8 cellular contexts compared by ENCODE assay signal in genomic region chr19:49818691-49819331, GRCh38. TPM values are rescaled to one million over a fixed set of nuclear protein-coding genes. Genes with fewer than 3 reads are reported as not detected.
DNase-seq lines count a peak whose midpoint lies in the region; ATAC-seq and TF ChIP-seq lines count a peak whose summit lies in the region.

No MANE protein-coding gene starts in this region.

- peak overlapping the region; percentile 98 for H3K4me3 Mint-ChIP-seq in activated B cell treated with CpG ODN at 0.5 μM for 24 hours
- H3K4me3 Mint-ChIP-seq in stimulated activated naive CD8-positive, alpha-beta T cell treated with anti-CD3 and anti-CD28 coated beads, Interleukin-15, amount 100 ng/mL, for 72 hours: peak overlapping the region; percentile 90 to 99

- DNase-seq in NCI-H146 (lab: John Stamatoyannopoulos, UW) (peak; percentile 46), NCI-H146 treated with DMSO at 0.1 percent for 48 hours (lab: John Stamatoyannopoulos, UW; ENCODE audit: unreplicated experiment) (no peak), activated B cell treated with CpG ODN at 0.5 μM for 24 hours (no peak), NCI-H1694 (lab: John Stamatoyannopoulos, UW) (no peak), HEK293T (ENCODE audit: extremely low spot score) (no peak)
- no peak for DNase-seq in stimulated activated naive CD8-positive, alpha-beta T cell treated with anti-CD3 and anti-CD28 coated beads, Interleukin-15, amount 100 ng/mL, for 72 hours

- H3K4me3 ChIP-seq in iPS-11a (ENCODE audit: low read depth, low read length): peak overlapping the region; percentile 95

- ATAC-seq in activated B cell treated with CpG ODN at 0.5 μM for 24 hours (ENCODE audit: low read depth): no peak
- ATAC-seq in stimulated activated naive CD8-positive, alpha-beta T cell treated with anti-CD3 and anti-CD28 coated beads, Interleukin-15, amount 100 ng/mL, for 72 hours: no peak
- ATAC-seq in HG02678 (IDR thresholded peaks at IDR 0.05; ENCODE audit: unreplicated experiment): no peak

- no peaks in the 10 kb centered on the region for H3K9me3 Mint-ChIP-seq in activated B cell treated with CpG ODN at 0.5 μM for 24 hours
- no peaks in the 10 kb centered on the region for H3K9me3 Mint-ChIP-seq in stimulated activated naive CD8-positive, alpha-beta T cell treated with anti-CD3 and anti-CD28 coated beads, Interleukin-15, amount 100 ng/mL, for 72 hours

- CTCF ChIA-PET in activated B cell treated with CpG ODN at 0.5 μM for 24 hours (lab: Charles Lee) (interaction anchor here (2.1 kb wide), 1 partner anchor 32 kb away, joined by 4 read pairs; the partner anchor contains the start of gene PTOV1), HEK293T (lab: Yijun Ruan, JAX) (no interaction called here)

- POLR2A ChIA-PET in activated B cell treated with CpG ODN at 0.5 μM for 24 hours (lab: Charles Lee) (interaction anchor here (0.6 to 1.9 kb wide), 7 partner anchors 18 to 323 kb away, joined by 3 to 19 read pairs (median 4); partner anchors contain the start of genes PTOV1 and RPS11), HEK293T (lab: Yijun Ruan, JAX) (interaction anchor here (0.8 to 3.2 kb wide), 7 partner anchors 31 to 142 kb away, joined by 3 to 14 read pairs (median 4); partner anchors contain the start of genes AP2A1 and PTOV1)

- H3K36me3 Mint-ChIP-seq in activated B cell treated with CpG ODN at 0.5 μM for 24 hours (ENCODE audit: low read depth): peaks cover 29% of the 10 kb centered on the region

- H3K4me1 Mint-ChIP-seq in activated B cell treated with CpG ODN at 0.5 μM for 24 hours: peaks cover 41% of the 10 kb centered on the region
- peaks cover 36% of the 10 kb centered on the region for H3K4me1 Mint-ChIP-seq in stimulated activated naive CD8-positive, alpha-beta T cell treated with anti-CD3 and anti-CD28 coated beads, Interleukin-15, amount 100 ng/mL, for 72 hours

- peak overlapping the region; percentile 99 for H3K27ac Mint-ChIP-seq in activated B cell treated with CpG ODN at 0.5 μM for 24 hours
- peak overlapping the region; percentile 95 to 99 for H3K27ac Mint-ChIP-seq in stimulated activated naive CD8-positive, alpha-beta T cell treated with anti-CD3 and anti-CD28 coated beads, Interleukin-15, amount 100 ng/mL, for 72 hours

- intact Hi-C loops in activated B cell treated with CpG ODN at 0.5 μM for 24 hours (cut with micrococcal nuclease): loop anchor here (1.0 to 5.0 kb wide), 5 partner anchors 24 to 178 kb away; partner anchors contain the start of genes PNKP, PRMT1 and RRAS

- no peaks in the 10 kb centered on the region for H3K27me3 Mint-ChIP-seq in activated B cell treated with CpG ODN at 0.5 μM for 24 hours
- H3K27me3 Mint-ChIP-seq in stimulated activated naive CD8-positive, alpha-beta T cell treated with anti-CD3 and anti-CD28 coated beads, Interleukin-15, amount 100 ng/mL, for 72 hours: no peaks in the 10 kb centered on the region

- TF ChIP-seq CTCF in activated B cell treated with CpG ODN at 0.5 μM for 24 hours (IDR thresholded peaks at IDR 0.05): no peak

TF ChIP-seq in HEK293T, 16 proteins besides CTCF, POLR2A, EP300 and RAD21:
- TF ChIP-seq SUZ12 (IDR thresholded peaks at IDR 0.05) (no peak), CTBP1 (IDR thresholded peaks at IDR 0.05; ENCODE audit: borderline replicate concordance) (no peak), LEF1 (IDR thresholded peaks at IDR 0.05; ENCODE audit: borderline replicate concordance) (no peak), ZNF384 (IDR thresholded peaks at IDR 0.05) (no peak), NFRKB (IDR thresholded peaks at IDR 0.05) (no peak), SP1 (IDR thresholded peaks at IDR 0.05) (no peak), BHLHE40 (IDR thresholded peaks at IDR 0.05; ENCODE audit: borderline replicate concordance) (no peak), PKNOX1 (IDR thresholded peaks at IDR 0.05) (no peak), L3MBTL2 (conservative IDR thresholded peaks at IDR 0.05) (no peak), FOXK2 (IDR thresholded peaks at IDR 0.05) (no peak), FOXM1 (IDR thresholded peaks at IDR 0.05; ENCODE audit: borderline replicate concordance) (no peak)

RNA-seq across cellular contexts. Expression of gene MED25, which starts 0.7 kb away (rescaled TPM):
- total RNA-seq in activated B cell treated with CpG ODN at 0.5 μM for 24 hours: 70.1 and 88.8 TPM in 2 replicates

RNA-seq across cellular contexts. Expression of gene FUZ, which starts 5.7 kb away (rescaled TPM):
- total RNA-seq in activated B cell treated with CpG ODN at 0.5 μM for 24 hours: 12.0 and 15.0 TPM in 2 replicates

RNA-seq across cellular contexts. Expression of gene PTOV1, which starts 32.1 kb away (rescaled TPM):
- total RNA-seq in activated B cell treated with CpG ODN at 0.5 μM for 24 hours: 103 and 107 TPM in 2 replicates

RNA-seq across cellular contexts. Expression of gene PNKP, which starts 48.6 kb away (rescaled TPM):
- 174 and 205 TPM in 2 replicates for total RNA-seq in activated B cell treated with CpG ODN at 0.5 μM for 24 hours

RNA-seq across cellular contexts. Expression of gene AP2A1, which starts 52.0 kb away (rescaled TPM):
- 56.7 and 60.6 TPM in 2 replicates for total RNA-seq in activated B cell treated with CpG ODN at 0.5 μM for 24 hours
